In the genomic region with DNA sequence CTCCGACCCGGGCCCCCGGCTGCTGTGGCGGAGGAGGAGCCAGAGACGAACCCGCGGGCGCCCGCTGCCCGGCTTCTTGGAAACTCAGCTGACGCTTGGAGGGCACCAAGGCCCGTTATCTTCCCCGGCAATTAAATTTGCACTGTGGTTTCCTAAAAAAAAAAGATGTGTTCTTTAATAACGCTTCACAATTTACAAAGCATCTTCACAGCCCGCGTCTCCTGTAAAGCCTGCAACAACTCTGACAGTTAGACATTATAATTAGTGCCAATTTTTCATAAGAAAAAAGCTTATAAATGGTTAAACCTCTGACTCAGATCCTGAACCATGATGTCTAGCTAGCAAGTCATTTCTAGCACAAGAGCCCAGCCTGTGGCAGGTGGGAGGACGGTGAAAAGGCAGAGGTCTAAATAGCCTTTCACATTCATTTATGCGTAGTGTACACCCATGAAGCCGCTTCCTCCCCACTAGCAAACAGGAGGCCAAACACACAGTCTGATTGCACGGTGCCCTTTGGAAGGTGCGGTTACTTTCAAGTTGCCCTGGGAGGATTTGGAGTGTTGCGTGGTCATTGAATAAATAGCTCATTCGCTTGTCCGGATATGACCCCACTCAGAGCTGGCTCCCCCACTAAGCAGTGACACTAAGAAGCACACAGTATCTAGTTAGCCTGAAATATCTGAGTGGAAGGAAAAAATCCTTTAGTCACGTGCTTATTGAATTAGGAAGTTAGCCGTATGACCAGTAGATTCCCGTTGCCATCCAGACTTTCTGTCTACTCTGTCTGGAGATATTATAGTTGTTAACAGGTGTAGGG, we compare ENCODE assay signal across 8 cellular contexts. TPM values are rescaled to one million over a fixed set of nuclear protein-coding genes. Genes with fewer than 3 reads are reported as not detected.
DNase-seq lines count a peak whose midpoint lies in the region; ATAC-seq, FAIRE-seq and TF ChIP-seq lines count a peak whose summit lies in the region.

No MANE protein-coding gene starts in this region.

- CTCF ChIA-PET in H1 (lab: Charles Lee; ENCODE audit: partially characterized antibody) = interaction anchor here (0.7 to 2.0 kb wide), 6 partner anchors 23 to 271 kb away, joined by 3 to 9 read pairs (median 4); no protein-coding TSS in a partner anchor

- H2BK20ac ChIP-seq in H1 (ENCODE audit: low read length) = no peak overlapping the region

- no peak overlapping the region for H4K91ac ChIP-seq in H1 (replicated peaks; ENCODE audit: insufficient read length, low read length)

- peak overlapping the region in 3 of 4 experiments; percentile 75 to 86 (median 77); a peak in 3 of 7 replicates for H3K9ac ChIP-seq in H1 (replicated peaks in 1 of 4; ENCODE audit: extremely low read depth in 1 of 4, low read depth in 3 of 4, low read length in 3 of 4)

- H2AFZ ChIP-seq in H1 (ENCODE audit: low read length) = no peak overlapping the region

- peaks cover 10% of the 10 kb centered on the region; the same call in 1 of the 2 replicates for H3K23me2 ChIP-seq in H1 (ENCODE audit: low read depth, low read length)

- no peak overlapping the region for H2BK120ac ChIP-seq in H1 (replicated peaks; ENCODE audit: low read depth, low read length)

- no peak overlapping the region for H3K14ac ChIP-seq in H1 (ENCODE audit: insufficient read length)

- no peak for TF ChIP-seq POLR2A in H1 (IDR thresholded peaks at IDR 0.05; ENCODE audit: control extremely low read depth in 1 of 2, low read depth in 2 of 2, low read length in 2 of 2)

- no peak overlapping the region for H3K56ac ChIP-seq in H1 (replicated peaks; ENCODE audit: insufficient read length, low read depth, low read length)

- peak overlapping the region; percentile 61 to 78 for H3K4me2 ChIP-seq in H1 (ENCODE audit: insufficient read depth in 1 of 2, low read depth in 2 of 2, low read length in 2 of 2)

- no peak for TF ChIP-seq EP300 in H1 (IDR thresholded peaks at IDR 0.05; ENCODE audit: borderline replicate concordance in 1 of 2, low read depth in 2 of 2, low read length in 2 of 2)

- TF ChIP-seq CTCF in H1 (IDR thresholded peaks at IDR 0.05; ENCODE audit: control extremely low read depth in 1 of 3, insufficient read depth in 1 of 3, low read depth in 1 of 3, low read length in 3 of 3) = no peak

- H3K4me3 ChIP-seq in H1 (ENCODE audit: extremely low read depth in 1 of 4, insufficient read depth in 2 of 4, low read depth in 3 of 4, low read length in 4 of 4) = peak overlapping the region; percentile 51 to 87 (median 68)

- H3K27ac ChIP-seq in H1 (ENCODE audit: low read depth, low read length) = no peak overlapping the region; the same call in 1 of the 2 replicates

- H4K5ac ChIP-seq in H1 (ENCODE audit: insufficient read length, low read depth, low read length) = no peak overlapping the region

- no peaks in the 10 kb centered on the region for H3K79me1 ChIP-seq in H1 (ENCODE audit: low read depth, low read length)

- WGBS in H1 (ENCODE audit: extremely low coverage in 1 of 2, insufficient coverage in 1 of 2, insufficient read length in 1 of 2, insufficient replicate concordance in 2 of 2, low coverage in 1 of 2, low lambda C conversion rate in 2 of 2, missing lambda C conversion rate in 1 of 2), 2 experiments = 25% methylated on average over 27 of the region's 27 CpGs; no CpG with 5 or more reads in 1 of the 2 experiments

- POLR2A ChIA-PET in H1 (lab: Charles Lee; ENCODE audit: partially characterized antibody) = interaction anchor here (0.7 to 3.1 kb wide), 7 partner anchors 8 to 1174 kb away, joined by 3 to 17 read pairs (median 4); no protein-coding TSS in a partner anchor

- H3K36me3 ChIP-seq in H1 (ENCODE audit: control insufficient read depth in 2 of 4, insufficient read depth in 4 of 4, low read length in 3 of 4) = no peaks in the 10 kb centered on the region

- 0 out of 4 replicates have a peak, but pooled peaks cover 0 to 6% of the 10 kb centered on the region in 2 experiments for H3K79me2 ChIP-seq in H1 (ENCODE audit: control insufficient read depth in 1 of 2, insufficient read depth in 2 of 2, low read length in 2 of 2)

- H3K27me3 ChIP-seq in H1 (replicated peaks in 1 of 4; ENCODE audit: control insufficient read depth in 3 of 4, extremely low read depth in 1 of 4, insufficient read depth in 3 of 4, low read length in 3 of 4) = no peaks in the 10 kb centered on the region

- no peak overlapping the region for H3K4ac ChIP-seq in H1 (replicated peaks; ENCODE audit: insufficient read length, low read depth, low read length)

- H2AK5ac ChIP-seq in H1 (ENCODE audit: low read depth, low read length) = no peak overlapping the region

- no peak for FAIRE-seq in H1 (lab: Jason Lieb, UNC)

- 0 out of 2 replicates have a peak overlapping the region, but pooled peaks have one; percentile 71 for H2BK5ac ChIP-seq in H1 (ENCODE audit: low read depth, low read length)

- peak; percentile 69 for ATAC-seq in HG02870 (IDR thresholded peaks at IDR 0.05; ENCODE audit: unreplicated experiment)

- H3K23ac ChIP-seq in H1 (ENCODE audit: insufficient read length) = no peak overlapping the region

- no peak overlapping the region for H2BK12ac ChIP-seq in H1 (ENCODE audit: low read depth, low read length)

- no peak for TF ChIP-seq RAD21 in H1 (IDR thresholded peaks at IDR 0.05 in 1 of 2, conservative IDR thresholded peaks at IDR 0.05 in 1 of 2; ENCODE audit: low read depth in 2 of 2, low read length in 2 of 2)

- no peaks in the 10 kb centered on the region for H3K9me3 ChIP-seq in H1 (ENCODE audit: insufficient read depth in 2 of 2, low read depth in 1 of 2, low read length in 1 of 2)

- H2BK15ac ChIP-seq in H1 (ENCODE audit: low read length) = no peak overlapping the region

- H4K8ac ChIP-seq in H1 (ENCODE audit: extremely low read depth, insufficient read depth, low read length) = peak overlapping the region; percentile 57; the same call in 1 of the 2 replicates

- peak; percentile 14 for DNase-seq in NCI-H2196 (lab: John Stamatoyannopoulos, UW; ENCODE audit: unreplicated experiment)
- no peak for DNase-seq in NCI-H2196 treated with DMSO at 0.1 percent for 48 hours (lab: John Stamatoyannopoulos, UW; ENCODE audit: unreplicated experiment)
- DNase-seq in NCI-H226 = peak; percentile 62
- peak; percentile 63 to 70 for DNase-seq in activated CD4-positive, alpha-beta T cell treated with anti-CD3 and anti-CD28 coated beads, Interleukin-2, amount 50 U/mL, for 48 hours
- DNase-seq in H1 (ENCODE audit: low read depth in 1 of 2, low spot score in 2 of 2) = no peak
- peak; percentile 61 for DNase-seq in midbrain (lab: John Stamatoyannopoulos, UW)
- DNase-seq in stimulated activated CD8-positive, alpha-beta memory T cell treated with anti-CD3 and anti-CD28 coated beads, Interleukin-7, amount 100 ng/mL, for 48 hours (ENCODE audit: extremely low read depth in 1 of 2, low read depth in 1 of 2) = peak; percentile 52 to 70

- no peaks in the 10 kb centered on the region for H4K20me1 ChIP-seq in H1 (replicated peaks in 1 of 2; ENCODE audit: control insufficient read depth in 1 of 2, insufficient read depth in 2 of 2, low read length in 2 of 2)

- H3K4me1 ChIP-seq in H1 (replicated peaks in 1 of 4; ENCODE audit: control insufficient read depth in 3 of 4, insufficient read depth in 4 of 4, low read length in 3 of 4) = peaks cover 4 to 14% (median 9%) of the 10 kb centered on the region in 4 experiments; a peak in 6 of 7 replicates

- H3K18ac ChIP-seq in H1 (ENCODE audit: extremely low read depth, low read length) = no peak overlapping the region

TF ChIP-seq in H1, 55 proteins besides CTCF, POLR2A, EP300 and RAD21:
- TF ChIP-seq HDAC2 (IDR thresholded peaks at IDR 0.05; ENCODE audit: borderline replicate concordance in 1 of 2, low read depth in 2 of 2, low read length in 2 of 2) = no peak; a peak in 1 of 4 replicates
- no peak for TF ChIP-seq TBP (IDR thresholded peaks at IDR 0.05; ENCODE audit: low read depth, low read length)
- no peak for TF ChIP-seq SUZ12 (IDR thresholded peaks at IDR 0.05; ENCODE audit: low read length)
- peak; percentile 86 for TF ChIP-seq KDM1A (IDR thresholded peaks at IDR 0.05; ENCODE audit: borderline replicate concordance, low read length)

RNA-seq across cellular contexts. Expression of gene ARSB, which starts 0.5 kb away (rescaled TPM):
- 13.7 and 13.9 TPM in 2 replicates for total RNA-seq in H1 (2021; fragmentation: NEBNext Ultra II Directional; extraction: Animal tissue kit (Norgen Biotek cat#: 25700))
- 5.0 and 6.4 TPM in 2 replicates for polyA plus RNA-seq in H1 (2011; rRNA removed)
- polyA plus RNA-seq in H1 (2011; cell fraction: cytosol; rRNA removed) = 6.4 TPM
- polyA plus RNA-seq in H1 (2011; cell fraction: nucleus; rRNA removed) = 5.1 TPM
- 5.5 to 8.2 TPM (median 7.1 TPM) in 4 replicates for polyA plus RNA-seq in H1 (2012, experiment 1 of 2)
- polyA plus RNA-seq in H1 (2012, experiment 2 of 2) = 4.5 TPM
- polyA plus RNA-seq in H1 (2013, experiment 1 of 2) = 10.8 TPM
- polyA plus RNA-seq in H1 (2013, experiment 2 of 2) = 12.0 TPM
- 14.4 and 15.2 TPM in 2 replicates for polyA minus RNA-seq in H1 (2011; rRNA and poly(A)+ RNA removed)
- 6.8 TPM for polyA minus RNA-seq in H1 (2011; cell fraction: cytosol; rRNA and poly(A)+ RNA removed)
- 11.0 TPM for polyA minus RNA-seq in H1 (2011; cell fraction: nucleus; rRNA and poly(A)+ RNA removed)

Comparison
In these comparisons a context has a peak if more than half of its experiments do, and no peak if none do; other contexts are left out.
1. DNase-seq: peak in NCI-H2196 (single experiment), NCI-H226 (single experiment), activated CD4-positive, alpha-beta T cell treated with anti-CD3 and anti-CD28 coated beads, Interleukin-2, amount 50 U/mL, for 48 hours (2 of 2), midbrain (single experiment) and stimulated activated CD8-positive, alpha-beta memory T cell treated with anti-CD3 and anti-CD28 coated beads, Interleukin-7, amount 100 ng/mL, for 48 hours (2 of 2); none in NCI-H2196 treated with DMSO at 0.1 percent for 48 hours (single experiment) and H1 (0 of 2).